Comparison of ENCODE assay signal across 22 cellular contexts in the genomic region with DNA sequence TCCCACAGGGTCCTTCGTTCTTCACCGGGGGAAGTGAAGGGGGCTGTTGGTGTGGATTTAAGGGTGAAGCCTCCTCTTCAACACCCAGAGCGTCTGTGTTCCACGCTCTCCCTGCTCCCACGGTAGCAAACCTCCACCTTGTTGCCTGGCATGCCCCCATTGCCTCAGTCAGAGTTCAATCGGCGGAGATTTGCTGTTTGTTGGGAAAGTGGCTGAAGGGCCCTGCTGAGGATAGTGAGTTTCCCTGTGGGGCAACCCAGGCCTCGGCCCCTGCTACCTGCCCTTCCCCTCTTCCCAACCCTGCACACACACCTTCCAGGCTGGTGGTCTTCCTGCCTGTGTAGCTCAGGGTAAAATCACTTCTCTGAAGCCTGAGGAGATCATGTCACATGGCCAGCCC.
DNase-seq lines count a peak whose midpoint lies in the region; ATAC-seq and TF ChIP-seq lines count a peak whose summit lies in the region.
"Had no signal": no experiment of that assay in that cellular context is flagged by ENCODE, and none has a peak within 500 bp of the region (broad histone marks: within the 10 kb centered on the region; RNA-seq: fewer than 3 reads in every experiment).

No MANE protein-coding gene starts in this region.

- no peaks in the 10 kb centered on the region for H4K20me1 ChIP-seq in osteoblast (ENCODE audit: insufficient read depth, low read length)

- DNase-seq in Caco-2: no peak
- peak; percentile 64 for DNase-seq in mesenteric fat pad (ENCODE audit: low spot score)
- DNase-seq in osteoblast (ENCODE audit: insufficient read length, low spot score, missing footprints): peak; percentile 52
- no peak for DNase-seq in NCI-H510A treated with DMSO at 0.1 percent for 48 hours (lab: John Stamatoyannopoulos, UW)
- no peak for DNase-seq in GM13976 (ENCODE audit: low spot score)
- DNase-seq: DMS79 treated with DMSO at 0.1 percent for 48 hours, HCEC 1CT, NCI-H1105, NCI-H1694, NCI-H2081, NCI-H2171, NCI-H345, NCI-H524 treated with DMSO at 0.1 percent for 48 hours, NCI-H82 had no signal

- H3K4me1 ChIP-seq in Caco-2: no peaks in the 10 kb centered on the region
- peaks cover 23% of the 10 kb centered on the region for H3K4me1 ChIP-seq in osteoblast (ENCODE audit: insufficient read depth, low read length)

- H2AFZ ChIP-seq in osteoblast (ENCODE audit: low read length): no peak overlapping the region
- H2AFZ ChIP-seq: GM23248 had no signal

- peaks cover 2% of the 10 kb centered on the region for H3K27me3 Mint-ChIP-seq in Caco-2 (ENCODE audit: insufficient read depth, unreplicated experiment)
- peaks cover 11% of the 10 kb centered on the region for H3K27me3 Mint-ChIP-seq in IgD-negative memory B cell

- no peaks in the 10 kb centered on the region for H3K9me3 Mint-ChIP-seq in Caco-2 (ENCODE audit: unreplicated experiment)
- H3K9me3 Mint-ChIP-seq in IgD-negative memory B cell: no peaks in the 10 kb centered on the region

- no peaks in the 10 kb centered on the region for H3K9me3 ChIP-seq in Caco-2
- no peaks in the 10 kb centered on the region for H3K9me3 ChIP-seq in osteoblast (ENCODE audit: low read depth, low read length)
- H3K9me3 ChIP-seq: A549, BE2C, Peyer's patch, SJCRH30 had no signal

- no peak overlapping the region for H3K4me2 ChIP-seq in osteoblast (ENCODE audit: insufficient read depth, low read length)
- H3K4me2 ChIP-seq: A549 had no signal

- H3K4me3 ChIP-seq in Caco-2 (ENCODE audit: low read depth, low read length): no peak overlapping the region
- no peak overlapping the region for H3K4me3 ChIP-seq in osteoblast (ENCODE audit: insufficient read depth, low read length)
- H3K4me3 ChIP-seq: A549, GM23248, Peyer's patch had no signal

- no peak for ATAC-seq in GM21360 (IDR thresholded peaks at IDR 0.05; ENCODE audit: unreplicated experiment)
- ATAC-seq in GM21381 (IDR thresholded peaks at IDR 0.05; ENCODE audit: unreplicated experiment): no peak
- ATAC-seq: A549 had no signal

- intact Hi-C loops in Caco-2 (cut with micrococcal nuclease; ENCODE audit: unreplicated experiment): loop anchor here (10.0 kb wide), 1 partner anchor 562 kb away; no protein-coding TSS in a partner anchor

- H3K36me3 Mint-ChIP-seq in Caco-2 (ENCODE audit: insufficient read depth, unreplicated experiment) (no peaks in the 10 kb centered on the region), IgD-negative memory B cell (no peaks in the 10 kb centered on the region)

- no peaks in the 10 kb centered on the region for H3K27me3 ChIP-seq in Caco-2 (replicated peaks; ENCODE audit: control insufficient read depth, insufficient read depth, low read length)
- peaks cover 35% of the 10 kb centered on the region for H3K27me3 ChIP-seq in osteoblast (ENCODE audit: insufficient read depth, low read length)
- H3K27me3 ChIP-seq: BE2C, Peyer's patch, SJCRH30 had no signal

- CTCF ChIA-PET in Caco-2 (lab: Charles Lee): interaction anchor here (0.7 kb wide), 1 partner anchor 109 kb away, joined by 3 read pairs; no protein-coding TSS in a partner anchor

- BruUV-seq in Caco-2 (replicated peaks; lab: Mats Ljungman, UMichigan): no TSS peak

- no peaks in the 10 kb centered on the region for H3K36me3 ChIP-seq in Caco-2 (ENCODE audit: control insufficient read depth, insufficient read depth, low read length)
- no peaks in the 10 kb centered on the region for H3K36me3 ChIP-seq in osteoblast (ENCODE audit: insufficient read depth, low read length)
- H3K36me3 ChIP-seq: Peyer's patch, SJCRH30 had no signal

- peaks cover 24% of the 10 kb centered on the region for H3K4me1 Mint-ChIP-seq in Caco-2 (ENCODE audit: low read depth, unreplicated experiment)
- peaks cover 0 to 11% (median 8%) of the 10 kb centered on the region in 3 donors for H3K4me1 Mint-ChIP-seq in IgD-negative memory B cell

- POLR2A ChIA-PET in Caco-2 (lab: Charles Lee): no interaction called here

- H3K27ac Mint-ChIP-seq in Caco-2 (ENCODE audit: unreplicated experiment) (peak overlapping the region; percentile 37), IgD-negative memory B cell (no peak overlapping the region)

- TF ChIP-seq CTCF in Caco-2 (IDR thresholded peaks at IDR 0.05; ENCODE audit: insufficient read depth in 1 of 2, low read depth in 1 of 2, low read length in 1 of 2, severe bottlenecking in 1 of 2, unreplicated experiment in 1 of 2): no peak
- no peak for TF ChIP-seq CTCF in osteoblast (IDR thresholded peaks at IDR 0.05; ENCODE audit: extremely low read depth, low read depth, low read length)
- TF ChIP-seq CTCF in GM13976 (IDR thresholded peaks at IDR 0.05; ENCODE audit: borderline replicate concordance, control extremely low read depth, extremely low read depth, insufficient read depth, missing control alignments): no peak

- no peak overlapping the region for H3K27ac ChIP-seq in osteoblast (ENCODE audit: low read depth, low read length)
- H3K27ac ChIP-seq: A549, GM23248, Peyer's patch had no signal

- in situ Hi-C loops in GM13976 (cut with MboI; ENCODE audit: low sequenced_read_pairs, unreplicated experiment): loop anchor here (25.0 kb wide), 1 partner anchor 730 kb away; a partner anchor contains a TSS

- no peak overlapping the region for H3K4me3 Mint-ChIP-seq in Caco-2 (ENCODE audit: unreplicated experiment)
- peak overlapping the region in 3 of 4 donors; percentile 45 to 75 (median 52) for H3K4me3 Mint-ChIP-seq in IgD-negative memory B cell

- no peaks in the 10 kb centered on the region for H3K79me2 ChIP-seq in osteoblast (ENCODE audit: insufficient read depth, low read length)

Comparison
In these comparisons a context has a peak if more than half of its experiments do, and no peak if none do; other contexts are left out.
1. DNase-seq: peak in mesenteric fat pad (single experiment) and osteoblast (single experiment); none in Caco-2 (0 of 2), NCI-H510A treated with DMSO at 0.1 percent for 48 hours (single experiment) and GM13976 (single experiment).